ENCODE assay signal across 25 cellular contexts in genomic region chr9:76521244-76521673, GRCh38.
DNase-seq lines count a peak whose midpoint lies in the region; ATAC-seq and TF ChIP-seq lines count a peak whose summit lies in the region.
"Had no signal": no experiment of that assay in that cellular context is flagged by ENCODE, and none has a peak within 500 bp of the region (broad histone marks: within the 10 kb centered on the region; RNA-seq: fewer than 3 reads in every experiment).

No MANE protein-coding gene starts in this region.

- H3K27ac ChIP-seq in PC-9 (peak overlapping the region; percentile 38; the same call in 1 of the 2 replicates), prostate gland (no peak overlapping the region), substantia nigra (ENCODE audit: low read depth, low read length, poor library complexity, severe bottlenecking) (no peak overlapping the region)
- H3K27ac ChIP-seq: ascending aorta, esophagus squamous epithelium, right lobe of liver, WERI-Rb-1 had no signal

- H3K4me1 ChIP-seq in PC-9 (replicated peaks; ENCODE audit: insufficient read depth), result peaks cover 50% of the 10 kb centered on the region
- no peaks in the 10 kb centered on the region for H3K4me1 ChIP-seq in prostate gland (replicated peaks)
- H3K4me1 ChIP-seq: ascending aorta, right lobe of liver had no signal

- H3K27me3 ChIP-seq in PC-9 (ENCODE audit: insufficient read depth, low read depth) (no peaks in the 10 kb centered on the region), prostate gland (replicated peaks; ENCODE audit: insufficient read depth) (no peaks in the 10 kb centered on the region)
- H3K27me3 ChIP-seq: ascending aorta, esophagus squamous epithelium, MG63, right lobe of liver had no signal

- H3K36me3 ChIP-seq in PC-9 (ENCODE audit: low read depth) (no peaks in the 10 kb centered on the region), prostate gland (no peaks in the 10 kb centered on the region)
- H3K36me3 ChIP-seq: ascending aorta, esophagus squamous epithelium, MG63, right lobe of liver, WERI-Rb-1 had no signal

- peaks cover 28% of the 10 kb centered on the region; the same call in 1 of the 2 replicates for H3F3A ChIP-seq in PC-9 (ENCODE audit: insufficient read depth, low read depth)

- CTCF ChIA-PET in PC-9 (lab: Charles Lee), result interaction anchor here (0.5 kb wide), 1 partner anchor 75 kb away, joined by 3 read pairs; no protein-coding TSS in a partner anchor

- no peak for TF ChIP-seq CTCF in PC-9 (conservative IDR thresholded peaks at IDR 0.05)
- TF ChIP-seq CTCF in prostate gland (IDR thresholded peaks at IDR 0.05), result no peak

- no peaks in the 10 kb centered on the region for H4K20me1 ChIP-seq in PC-9 (ENCODE audit: insufficient read depth)

- peak; percentile 71 for ATAC-seq in esophagus mucosa
- ATAC-seq in HG03460 (IDR thresholded peaks at IDR 0.05; ENCODE audit: unreplicated experiment), result no peak
- no peak for ATAC-seq in HG03378 (IDR thresholded peaks at IDR 0.05; ENCODE audit: unreplicated experiment)
- ATAC-seq: activated CD8-positive, alpha-beta memory T cell treated with anti-CD3 and anti-CD28 coated beads, Interleukin-2, amount 10 ng/mL, durations not matched to agents 7 days and 5 days; left cardiac atrium; right lobe of liver had no signal

- H3K4me3 ChIP-seq in PC-9 (no peak overlapping the region), prostate gland (no peak overlapping the region)
- H3K4me3 ChIP-seq: ascending aorta, esophagus squamous epithelium, MG63, right lobe of liver had no signal

- H3K4me2 ChIP-seq in PC-9, result no peak overlapping the region; the same call in 1 of the 2 replicates
- H3K4me2 ChIP-seq: SK-N-SH had no signal

- H3K79me2 ChIP-seq in PC-9 (ENCODE audit: low read depth), result no peaks in the 10 kb centered on the region

- H3K9me2 ChIP-seq in PC-9 (ENCODE audit: insufficient read depth), result no peaks in the 10 kb centered on the region
- H3K9me2 ChIP-seq: SK-N-SH had no signal

- TF ChIP-seq POLR2A in prostate gland (IDR thresholded peaks at IDR 0.05), result no peak

- 35% methylated on average over 6 of the region's 6 CpGs for WGBS in prostate gland

- POLR2A ChIA-PET in PC-9 (lab: Charles Lee; ENCODE audit: unreplicated experiment), result interaction anchor here (0.6 kb wide), 1 partner anchor 1600 kb away, joined by 5 read pairs; no protein-coding TSS in a partner anchor

- no TSS peak for BruUV-seq in PC-9 (replicated peaks; lab: Mats Ljungman, UMichigan)

- H3K9me3 ChIP-seq in PC-9 (ENCODE audit: insufficient read depth, low read depth), result no peaks in the 10 kb centered on the region
- no peaks in the 10 kb centered on the region for H3K9me3 ChIP-seq in prostate gland
- H3K9me3 ChIP-seq: ascending aorta, esophagus squamous epithelium, MG63, right lobe of liver, SK-N-SH had no signal

- H2AFZ ChIP-seq in PC-9, result no peak overlapping the region

- intact Hi-C loops in PC-9 (cut with micrococcal nuclease; ENCODE audit: unreplicated experiment) (loop anchor here (2.0 kb wide), 1 partner anchor 198 kb away; no protein-coding TSS in a partner anchor), prostate gland (cut with DNase I) (no loop called here)

- DNase-seq in NCI-H2081 (lab: John Stamatoyannopoulos, UW), result peak; percentile 1 to 33
- no peak for DNase-seq in NCI-H2081 treated with DMSO at 0.1 percent for 48 hours (lab: John Stamatoyannopoulos, UW)
- peak; percentile 19 to 66 for DNase-seq in PC-9
- peak; percentile 28 for DNase-seq in prostate gland (ENCODE audit: low spot score)
- no peak for DNase-seq in substantia nigra (lab: John Stamatoyannopoulos, UW)
- DNase-seq: activated CD4-positive, alpha-beta T cell treated with anti-CD3 and anti-CD28 coated beads, Interleukin-2, amount 10 ng/mL, durations not matched to agents 7 days and 5 days; activated CD8-positive, alpha-beta memory T cell treated with anti-CD3 and anti-CD28 coated beads, Interleukin-2, amount 10 ng/mL, durations not matched to agents 7 days and 5 days; effector CD4-positive, alpha-beta T cell; esophagus squamous epithelium; GOT3; left cardiac atrium; MG63; naive B cell; NCI-H1694 treated with DMSO at 0.1 percent for 48 hours; NCI-H446; right lobe of liver; SK-N-SH; stimulated activated CD4-positive, alpha-beta T cell treated with anti-CD3 and anti-CD28 coated beads, Interleukin-15, amount 100 ng/mL, for 24 hours; stimulated activated CD8-positive, alpha-beta memory T cell treated with anti-CD3 and anti-CD28 coated beads, Interleukin-4, amount 100 ng/mL, for 48 hours; T-helper 2 cell; WERI-Rb-1 had no signal

Comparison
In these comparisons a context has a peak if more than half of its experiments do, and no peak if none do; other contexts are left out.
1. DNase-seq: peak in NCI-H2081 (2 of 2), PC-9 (2 of 2) and prostate gland (single experiment); none in NCI-H2081 treated with DMSO at 0.1 percent for 48 hours (single experiment) and substantia nigra (0 of 49).